ENCODE assay signal across 8 cellular contexts in genomic region chr16:3266873-3267537, GRCh38. TPM values are rescaled to one million over a fixed set of nuclear protein-coding genes. Genes with fewer than 3 reads are reported as not detected.
DNase-seq lines count a peak whose midpoint lies in the region; ATAC-seq and TF ChIP-seq lines count a peak whose summit lies in the region.

No MANE protein-coding gene starts in this region.

- peaks cover 33% of the 10 kb centered on the region for H3K36me3 Mint-ChIP-seq in CD8-positive, alpha-beta T cell
- H3K36me3 Mint-ChIP-seq in activated T-helper 2 cell treated with anti-CD3 and anti-CD28 coated beads, Interferon-gamma antibody, Interleukin-2, Interleukin-4, amounts not matched to agents 10 μg/mL and 5 μg/mL and 100 μg/mL, durations not matched to agents 14 hours and 24 hours and 36 hours (ENCODE audit: low read depth): peaks cover 32% of the 10 kb centered on the region
- peaks cover 29% of the 10 kb centered on the region for H3K36me3 Mint-ChIP-seq in activated CD4-positive, alpha-beta memory T cell treated with anti-CD3 and anti-CD28 coated beads for 36 hours

- H3K9me3 ChIP-seq in CD8-positive, alpha-beta T cell (ENCODE audit: low read length): no peaks in the 10 kb centered on the region
- H3K9me3 ChIP-seq in HCT116 (ENCODE audit: control insufficient read depth in 1 of 2, insufficient read depth in 1 of 2, low read depth in 1 of 2, low read length in 2 of 2): no peaks in the 10 kb centered on the region; a peak in 1 of 4 replicates
- no peaks in the 10 kb centered on the region for H3K9me3 ChIP-seq in RWPE2 (ENCODE audit: severe bottlenecking)
- H3K9me3 ChIP-seq in tibial artery: peaks cover 0 to 16% (median 6%) of the 10 kb centered on the region in 3 donors

- H3K9me3 Mint-ChIP-seq in CD8-positive, alpha-beta T cell: no peaks in the 10 kb centered on the region
- H3K9me3 Mint-ChIP-seq in activated T-helper 2 cell treated with anti-CD3 and anti-CD28 coated beads, Interferon-gamma antibody, Interleukin-2, Interleukin-4, amounts not matched to agents 10 μg/mL and 5 μg/mL and 100 μg/mL, durations not matched to agents 14 hours and 24 hours and 36 hours: peaks cover 7% of the 10 kb centered on the region
- peaks cover 23% of the 10 kb centered on the region for H3K9me3 Mint-ChIP-seq in activated CD4-positive, alpha-beta memory T cell treated with anti-CD3 and anti-CD28 coated beads for 36 hours

- H3K4me3 Mint-ChIP-seq in CD8-positive, alpha-beta T cell: no peak overlapping the region
- H3K4me3 Mint-ChIP-seq in activated T-helper 2 cell treated with anti-CD3 and anti-CD28 coated beads, Interferon-gamma antibody, Interleukin-2, Interleukin-4, amounts not matched to agents 10 μg/mL and 5 μg/mL and 100 μg/mL, durations not matched to agents 14 hours and 24 hours and 36 hours (ENCODE audit: low read depth): no peak overlapping the region
- no peak overlapping the region for H3K4me3 Mint-ChIP-seq in activated CD4-positive, alpha-beta memory T cell treated with anti-CD3 and anti-CD28 coated beads for 36 hours

- peak in 1 of 7 experiments; percentile 2 for DNase-seq in CD8-positive, alpha-beta T cell
- peak; percentile 29 for DNase-seq in HCT116 (ENCODE audit: low read depth, low spot score)
- DNase-seq in RWPE2 (ENCODE audit: low spot score): no peak
- peak; percentile 16 for DNase-seq in fibroblast of the conjunctiva (ENCODE audit: low read depth)
- no peak for DNase-seq in tibial artery
- DNase-seq in activated T-helper 2 cell treated with anti-CD3 and anti-CD28 coated beads, Interferon-gamma antibody, Interleukin-2, Interleukin-4, amounts not matched to agents 10 μg/mL and 5 μg/mL and 100 μg/mL, durations not matched to agents 14 hours and 24 hours and 36 hours (ENCODE audit: low spot score): no peak
- DNase-seq in activated CD4-positive, alpha-beta memory T cell treated with anti-CD3 and anti-CD28 coated beads for 36 hours: no peak

- H3K9ac ChIP-seq in HCT116 (ENCODE audit: low read length): no peak overlapping the region

- no peak overlapping the region for H3K27ac Mint-ChIP-seq in CD8-positive, alpha-beta T cell
- no peak overlapping the region for H3K27ac Mint-ChIP-seq in activated T-helper 2 cell treated with anti-CD3 and anti-CD28 coated beads, Interferon-gamma antibody, Interleukin-2, Interleukin-4, amounts not matched to agents 10 μg/mL and 5 μg/mL and 100 μg/mL, durations not matched to agents 14 hours and 24 hours and 36 hours
- no peak overlapping the region for H3K27ac Mint-ChIP-seq in activated CD4-positive, alpha-beta memory T cell treated with anti-CD3 and anti-CD28 coated beads for 36 hours

- no peaks in the 10 kb centered on the region for H3K36me3 ChIP-seq in CD8-positive, alpha-beta T cell (ENCODE audit: insufficient read depth, low read length)
- no peaks in the 10 kb centered on the region for H3K36me3 ChIP-seq in HCT116 (ENCODE audit: control insufficient read depth in 1 of 2, insufficient read depth in 2 of 2, low read length in 2 of 2)
- H3K36me3 ChIP-seq in RWPE2 (ENCODE audit: low read depth): no peaks in the 10 kb centered on the region
- peaks cover 0 to 42% (median 32%) of the 10 kb centered on the region in 3 donors for H3K36me3 ChIP-seq in tibial artery

- H4K20me1 ChIP-seq in HCT116 (ENCODE audit: insufficient read depth): no peaks in the 10 kb centered on the region

- CTCF ChIA-PET in CD8-positive, alpha-beta T cell (lab: Charles Lee): interaction anchor here (0.6 to 2.5 kb wide), 26 partner anchors 8 to 1238 kb away, joined by 3 to 14 read pairs (median 4); partner anchors contain the start of genes CLUAP1, MEFV, NAA60 and OR1F1
- CTCF ChIA-PET in HCT116 (lab: Charles Lee): interaction anchor here (0.7 to 1.9 kb wide), 6 partner anchors 10 to 245 kb away, joined by 3 to 15 read pairs (median 4); partner anchors contain the start of genes NAA60, ZNF174, ZNF263 and ZSCAN32
- CTCF ChIA-PET in activated CD4-positive, alpha-beta memory T cell treated with anti-CD3 and anti-CD28 coated beads for 36 hours (lab: Charles Lee): interaction anchor here (0.6 to 2.8 kb wide), 12 partner anchors 10 to 190 kb away, joined by 3 to 10 read pairs (median 3); no protein-coding TSS in a partner anchor

- H3K27me3 Mint-ChIP-seq in CD8-positive, alpha-beta T cell (ENCODE audit: low read depth): no peaks in the 10 kb centered on the region
- no peaks in the 10 kb centered on the region for H3K27me3 Mint-ChIP-seq in activated T-helper 2 cell treated with anti-CD3 and anti-CD28 coated beads, Interferon-gamma antibody, Interleukin-2, Interleukin-4, amounts not matched to agents 10 μg/mL and 5 μg/mL and 100 μg/mL, durations not matched to agents 14 hours and 24 hours and 36 hours (ENCODE audit: low read depth)
- no peaks in the 10 kb centered on the region for H3K27me3 Mint-ChIP-seq in activated CD4-positive, alpha-beta memory T cell treated with anti-CD3 and anti-CD28 coated beads for 36 hours

- intact Hi-C loops in CD8-positive, alpha-beta T cell (cut with DNase I, micrococcal nuclease): loop anchor here in 1 of 2 experiments (10.0 kb wide), 1 partner anchor 112 kb away; no protein-coding TSS in a partner anchor
- intact Hi-C loops in HCT116 (cut with micrococcal nuclease) (loop anchor here (10.0 kb wide), 1 partner anchor 178 kb away; the partner anchor contains the start of genes NAA60 and ZNF597), tibial artery (cut with DNase I; ENCODE audit: low total_unique reads) (no loop called here)
- intact Hi-C loops in activated T-helper 2 cell treated with anti-CD3 and anti-CD28 coated beads, Interferon-gamma antibody, Interleukin-2, Interleukin-4, amounts not matched to agents 10 μg/mL and 5 μg/mL and 100 μg/mL, durations not matched to agents 14 hours and 24 hours and 36 hours (cut with micrococcal nuclease): no loop called here
- intact Hi-C loops in activated CD4-positive, alpha-beta memory T cell treated with anti-CD3 and anti-CD28 coated beads for 36 hours (cut with micrococcal nuclease): no loop called here

- no peaks in the 10 kb centered on the region for H3K79me2 ChIP-seq in HCT116 (ENCODE audit: insufficient read depth, low read length)

- no TSS peak for BruUV-seq in HCT116 (replicated peaks; lab: Mats Ljungman, UMichigan)

- peaks cover 40% of the 10 kb centered on the region for H3K4me1 Mint-ChIP-seq in CD8-positive, alpha-beta T cell (ENCODE audit: low read depth)
- H3K4me1 Mint-ChIP-seq in activated T-helper 2 cell treated with anti-CD3 and anti-CD28 coated beads, Interferon-gamma antibody, Interleukin-2, Interleukin-4, amounts not matched to agents 10 μg/mL and 5 μg/mL and 100 μg/mL, durations not matched to agents 14 hours and 24 hours and 36 hours (ENCODE audit: low read depth): peaks cover 8% of the 10 kb centered on the region
- peaks cover 24% of the 10 kb centered on the region for H3K4me1 Mint-ChIP-seq in activated CD4-positive, alpha-beta memory T cell treated with anti-CD3 and anti-CD28 coated beads for 36 hours (ENCODE audit: low read depth)

- no peaks in the 10 kb centered on the region for H3K9me2 ChIP-seq in HCT116 (ENCODE audit: insufficient read depth)

- no peak for TF ChIP-seq POLR2A in HCT116 (IDR thresholded peaks at IDR 0.05; ENCODE audit: borderline replicate concordance, extremely low read depth, insufficient read depth, insufficient read length)

- H3K27me3 ChIP-seq in CD8-positive, alpha-beta T cell (ENCODE audit: insufficient read depth, low read length): no peaks in the 10 kb centered on the region
- H3K27me3 ChIP-seq in HCT116 (ENCODE audit: insufficient read depth, low read length) (no peaks in the 10 kb centered on the region), RWPE2 (ENCODE audit: insufficient read depth, poor library complexity, severe bottlenecking) (no peaks in the 10 kb centered on the region), tibial artery (no peaks in the 10 kb centered on the region)

- RAD21 ChIA-PET in HCT116 (lab: Charles Lee; ENCODE audit: low non-redundant PET in 1 of 2, low total read pairs in 2 of 2, uncharacterized antibody in 2 of 2, unreplicated experiment in 2 of 2): interaction anchor here in 1 of 2 experiments (0.6 to 0.7 kb wide), 2 partner anchors 177 to 248 kb away, joined by 3 read pairs; no protein-coding TSS in a partner anchor

- ATAC-seq in CD8-positive, alpha-beta T cell: no peak
- ATAC-seq in HCT116 (no peak), RWPE2 (ENCODE audit: low read depth) (no peak), GM21737 (IDR thresholded peaks at IDR 0.05; ENCODE audit: unreplicated experiment) (no peak)

- no peak overlapping the region for H2AFZ ChIP-seq in HCT116 (ENCODE audit: low read depth, low read length, poor library complexity, severe bottlenecking)

- TF ChIP-seq RAD21 in HCT116 (IDR thresholded peaks at IDR 0.05; ENCODE audit: low read depth): peak; percentile 54; the same call in 1 of the 2 replicates

- peak; percentile 54 for TF ChIP-seq CTCF in CD8-positive, alpha-beta T cell (IDR thresholded peaks at IDR 0.05)
- peak; percentile 26 to 73 (median 72); a peak in 5 of 6 replicates for TF ChIP-seq CTCF in HCT116 (IDR thresholded peaks at IDR 0.05 in 2 of 3, conservative IDR thresholded peaks at IDR 0.05 in 1 of 3; ENCODE audit: borderline replicate concordance in 1 of 3, insufficient read depth in 1 of 3, low read depth in 2 of 3, low read length in 2 of 3)
- TF ChIP-seq CTCF in RWPE2 (IDR thresholded peaks at IDR 0.05; ENCODE audit: poor library complexity, severe bottlenecking): peak; percentile 65
- peak; percentile 36 to 44 for TF ChIP-seq CTCF in tibial artery (IDR thresholded peaks at IDR 0.05)

- no peak overlapping the region for H3K4me2 ChIP-seq in HCT116 (ENCODE audit: low read length)

- POLR2A ChIA-PET in CD8-positive, alpha-beta T cell (lab: Charles Lee): interaction anchor here (0.7 to 6.0 kb wide), 8 partner anchors 9 to 449 kb away, joined by 3 to 37 read pairs (median 3); partner anchors contain the start of genes ZNF200 and ZNF263
- POLR2A ChIA-PET in HCT116 (lab: Charles Lee): interaction anchor here (0.6 to 1.7 kb wide), 3 partner anchors 9 to 150 kb away, joined by 3 to 7 read pairs (median 4); partner anchors contain the start of gene ZNF263
- POLR2A ChIA-PET in activated CD4-positive, alpha-beta memory T cell treated with anti-CD3 and anti-CD28 coated beads for 36 hours (lab: Charles Lee): interaction anchor here (1.1 to 1.2 kb wide), 3 partner anchors 15 to 133 kb away, joined by 3 read pairs; partner anchors contain the start of gene ZNF263

- peaks cover 19% of the 10 kb centered on the region for H3K4me1 ChIP-seq in CD8-positive, alpha-beta T cell (ENCODE audit: insufficient read depth, low read length)
- H3K4me1 ChIP-seq in HCT116 (ENCODE audit: control insufficient read depth in 1 of 2, insufficient read depth in 2 of 2, low read length in 2 of 2) (peaks cover 14 to 28% of the 10 kb centered on the region in 2 experiments), RWPE2 (ENCODE audit: insufficient read depth, poor library complexity, severe bottlenecking) (no peaks in the 10 kb centered on the region), tibial artery (peaks cover 0 to 21% (median 0%) of the 10 kb centered on the region in 4 donors)

- H3K4me3 ChIP-seq in CD8-positive, alpha-beta T cell (ENCODE audit: low read depth, low read length): no peak overlapping the region
- H3K4me3 ChIP-seq in HCT116 (replicated peaks in 1 of 2; ENCODE audit: low read depth in 1 of 2, low read length in 2 of 2) (no peak overlapping the region), RWPE2 (ENCODE audit: severe bottlenecking) (no peak overlapping the region), tibial artery (no peak overlapping the region)

- no peak overlapping the region for H3K27ac ChIP-seq in CD8-positive, alpha-beta T cell (ENCODE audit: low read depth, low read length)
- H3K27ac ChIP-seq in HCT116 (ENCODE audit: low read depth, low read length) (no peak overlapping the region), RWPE2 (ENCODE audit: poor library complexity, severe bottlenecking) (no peak overlapping the region), tibial artery (no peak overlapping the region)

RNA-seq across cellular contexts. Expression of gene MEFV, which starts 10.6 kb away (rescaled TPM):
- under 1 TPM; 0.19 to 0.30 TPM for total RNA-seq in CD8-positive, alpha-beta T cell
- 0.15 TPM for total RNA-seq in HCT116 (2021; ENCODE audit: unreplicated experiment)
- polyA plus RNA-seq in HCT116 (2012): 0.02 TPM in 1 of 2 replicates, not detected in the other
- total RNA-seq in activated T-helper 2 cell treated with anti-CD3 and anti-CD28 coated beads, Interferon-gamma antibody, Interleukin-2, Interleukin-4, amounts not matched to agents 10 μg/mL and 5 μg/mL and 100 μg/mL, durations not matched to agents 14 hours and 24 hours and 36 hours: 0.18 TPM in 1 of 2 replicates, not detected in the other
- under 1 TPM; 0.07 to 0.17 TPM for total RNA-seq in activated CD4-positive, alpha-beta memory T cell treated with anti-CD3 and anti-CD28 coated beads for 36 hours

RNA-seq across cellular contexts. Expression of gene ZNF263, which starts 16.3 kb away (rescaled TPM):
- 10 to 100 TPM; 44.2 to 49.0 TPM for total RNA-seq in CD8-positive, alpha-beta T cell
- 31.4 TPM for total RNA-seq in HCT116 (2021; ENCODE audit: unreplicated experiment)
- polyA plus RNA-seq in HCT116 (2012): 24.2 and 28.2 TPM in 2 replicates
- total RNA-seq in activated T-helper 2 cell treated with anti-CD3 and anti-CD28 coated beads, Interferon-gamma antibody, Interleukin-2, Interleukin-4, amounts not matched to agents 10 μg/mL and 5 μg/mL and 100 μg/mL, durations not matched to agents 14 hours and 24 hours and 36 hours: 22.9 and 26.6 TPM in 2 replicates
- total RNA-seq in activated CD4-positive, alpha-beta memory T cell treated with anti-CD3 and anti-CD28 coated beads for 36 hours: 10 to 100 TPM; 13.2 to 13.5 TPM

RNA-seq across cellular contexts. Expression of gene ZNF200, which starts 32.0 kb away (rescaled TPM):
- total RNA-seq in CD8-positive, alpha-beta T cell: 10 to 100 TPM; 12.5 to 14.1 TPM
- 8.8 TPM for total RNA-seq in HCT116 (2021; ENCODE audit: unreplicated experiment)
- 3.2 and 5.0 TPM in 2 replicates for polyA plus RNA-seq in HCT116 (2012)
- total RNA-seq in activated T-helper 2 cell treated with anti-CD3 and anti-CD28 coated beads, Interferon-gamma antibody, Interleukin-2, Interleukin-4, amounts not matched to agents 10 μg/mL and 5 μg/mL and 100 μg/mL, durations not matched to agents 14 hours and 24 hours and 36 hours: 11.0 and 12.2 TPM in 2 replicates
- total RNA-seq in activated CD4-positive, alpha-beta memory T cell treated with anti-CD3 and anti-CD28 coated beads for 36 hours: 10 to 100 TPM; 10.6 to 11.5 TPM

RNA-seq across cellular contexts. Expression of gene TIGD7, which starts 38.2 kb away (rescaled TPM):
- 1 to 10 TPM; 4.1 to 4.2 TPM for total RNA-seq in CD8-positive, alpha-beta T cell
- total RNA-seq in HCT116 (2021; ENCODE audit: unreplicated experiment): 0.49 TPM
- polyA plus RNA-seq in HCT116 (2012): 0.15 and 0.39 TPM in 2 replicates
- total RNA-seq in activated T-helper 2 cell treated with anti-CD3 and anti-CD28 coated beads, Interferon-gamma antibody, Interleukin-2, Interleukin-4, amounts not matched to agents 10 μg/mL and 5 μg/mL and 100 μg/mL, durations not matched to agents 14 hours and 24 hours and 36 hours: 2.5 and 3.6 TPM in 2 replicates
- total RNA-seq in activated CD4-positive, alpha-beta memory T cell treated with anti-CD3 and anti-CD28 coated beads for 36 hours: 1 to 10 TPM; 3.3 to 3.4 TPM

RNA-seq across cellular contexts. Expression of gene ZNF75A, which starts 38.3 kb away (rescaled TPM):
- total RNA-seq in CD8-positive, alpha-beta T cell: 10 to 100 TPM; 59.6 to 61.3 TPM
- total RNA-seq in HCT116 (2021; ENCODE audit: unreplicated experiment): 10.3 TPM
- polyA plus RNA-seq in HCT116 (2012): 4.1 and 5.8 TPM in 2 replicates
- total RNA-seq in activated T-helper 2 cell treated with anti-CD3 and anti-CD28 coated beads, Interferon-gamma antibody, Interleukin-2, Interleukin-4, amounts not matched to agents 10 μg/mL and 5 μg/mL and 100 μg/mL, durations not matched to agents 14 hours and 24 hours and 36 hours: 25.4 and 31.8 TPM in 2 replicates
- 10 to 100 TPM; 19.3 to 20.0 TPM for total RNA-seq in activated CD4-positive, alpha-beta memory T cell treated with anti-CD3 and anti-CD28 coated beads for 36 hours

Comparison
In these comparisons a context has a peak if more than half of its experiments do, and no peak if none do; other contexts are left out.
1. DNase-seq: peak in HCT116 (single experiment) and fibroblast of the conjunctiva (single experiment); none in RWPE2 (single experiment), tibial artery (0 of 2), activated T-helper 2 cell treated with anti-CD3 and anti-CD28 coated beads, Interferon-gamma antibody, Interleukin-2, Interleukin-4, amounts not matched to agents 10 μg/mL and 5 μg/mL and 100 μg/mL, durations not matched to agents 14 hours and 24 hours and 36 hours (single experiment) and activated CD4-positive, alpha-beta memory T cell treated with anti-CD3 and anti-CD28 coated beads for 36 hours (single experiment).
2. Peak in every context shown above with its lines, with median percentiles within 50 percentile points of each other: CTCF ChIP-seq.